1 cellular context compared by ENCODE assay signal in the genomic region with DNA sequence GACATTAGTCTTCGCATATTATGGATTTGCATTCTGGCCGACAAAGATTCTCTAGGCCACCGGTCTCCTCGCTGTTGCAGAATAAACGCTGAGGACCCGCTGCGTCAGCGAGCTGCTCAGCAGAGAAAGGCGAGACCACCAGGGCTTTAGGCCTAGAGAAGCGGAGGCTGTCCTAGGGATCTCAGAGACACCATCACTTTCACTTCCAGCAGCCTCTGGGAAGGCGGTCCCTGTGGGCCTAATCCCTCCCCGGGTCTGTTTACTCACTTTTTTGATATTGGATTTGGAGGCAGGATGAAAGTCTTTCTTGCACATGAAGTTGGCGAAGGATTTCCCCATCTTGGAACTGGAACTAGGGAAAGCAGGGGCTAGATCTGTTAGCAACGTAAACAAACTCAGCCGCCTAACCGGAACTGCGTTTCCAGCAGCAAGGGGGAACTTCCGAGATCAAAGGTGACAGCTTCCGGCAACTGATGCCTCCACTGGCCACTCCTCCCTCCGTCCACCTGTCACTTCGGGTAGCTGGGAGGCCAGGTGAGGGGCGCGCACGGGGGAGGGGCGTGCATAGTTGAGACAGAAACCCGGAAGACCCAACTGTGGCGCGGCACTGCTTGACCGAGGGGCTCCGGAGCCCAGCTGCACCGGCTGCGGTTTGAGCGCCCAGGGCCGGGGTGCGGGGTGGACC.
A peak's percentile ranks its signal among the peaks of the same experiment; 100 is the strongest.
TF ChIP-seq lines count a peak whose summit lies in the region.

A gene with protein sequence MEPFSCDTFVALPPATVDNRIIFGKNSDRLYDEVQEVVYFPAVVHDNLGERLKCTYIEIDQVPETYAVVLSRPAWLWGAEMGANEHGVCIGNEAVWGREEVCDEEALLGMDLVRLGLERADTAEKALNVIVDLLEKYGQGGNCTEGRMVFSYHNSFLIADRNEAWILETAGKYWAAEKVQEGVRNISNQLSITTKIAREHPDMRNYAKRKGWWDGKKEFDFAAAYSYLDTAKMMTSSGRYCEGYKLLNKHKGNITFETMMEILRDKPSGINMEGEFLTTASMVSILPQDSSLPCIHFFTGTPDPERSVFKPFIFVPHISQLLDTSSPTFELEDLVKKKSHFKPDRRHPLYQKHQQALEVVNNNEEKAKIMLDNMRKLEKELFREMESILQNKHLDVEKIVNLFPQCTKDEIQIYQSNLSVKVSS (plus strand): TSS at position 447 of the 685 bp plus-strand sequence. CDS start 2,554 bp downstream, outside the sequence.

TF ChIP-seq in K562, 482 proteins besides CTCF, POLR2A, EP300 and RAD21 (continued from another document and continues in another):
- TF ChIP-seq, protein P1, sequence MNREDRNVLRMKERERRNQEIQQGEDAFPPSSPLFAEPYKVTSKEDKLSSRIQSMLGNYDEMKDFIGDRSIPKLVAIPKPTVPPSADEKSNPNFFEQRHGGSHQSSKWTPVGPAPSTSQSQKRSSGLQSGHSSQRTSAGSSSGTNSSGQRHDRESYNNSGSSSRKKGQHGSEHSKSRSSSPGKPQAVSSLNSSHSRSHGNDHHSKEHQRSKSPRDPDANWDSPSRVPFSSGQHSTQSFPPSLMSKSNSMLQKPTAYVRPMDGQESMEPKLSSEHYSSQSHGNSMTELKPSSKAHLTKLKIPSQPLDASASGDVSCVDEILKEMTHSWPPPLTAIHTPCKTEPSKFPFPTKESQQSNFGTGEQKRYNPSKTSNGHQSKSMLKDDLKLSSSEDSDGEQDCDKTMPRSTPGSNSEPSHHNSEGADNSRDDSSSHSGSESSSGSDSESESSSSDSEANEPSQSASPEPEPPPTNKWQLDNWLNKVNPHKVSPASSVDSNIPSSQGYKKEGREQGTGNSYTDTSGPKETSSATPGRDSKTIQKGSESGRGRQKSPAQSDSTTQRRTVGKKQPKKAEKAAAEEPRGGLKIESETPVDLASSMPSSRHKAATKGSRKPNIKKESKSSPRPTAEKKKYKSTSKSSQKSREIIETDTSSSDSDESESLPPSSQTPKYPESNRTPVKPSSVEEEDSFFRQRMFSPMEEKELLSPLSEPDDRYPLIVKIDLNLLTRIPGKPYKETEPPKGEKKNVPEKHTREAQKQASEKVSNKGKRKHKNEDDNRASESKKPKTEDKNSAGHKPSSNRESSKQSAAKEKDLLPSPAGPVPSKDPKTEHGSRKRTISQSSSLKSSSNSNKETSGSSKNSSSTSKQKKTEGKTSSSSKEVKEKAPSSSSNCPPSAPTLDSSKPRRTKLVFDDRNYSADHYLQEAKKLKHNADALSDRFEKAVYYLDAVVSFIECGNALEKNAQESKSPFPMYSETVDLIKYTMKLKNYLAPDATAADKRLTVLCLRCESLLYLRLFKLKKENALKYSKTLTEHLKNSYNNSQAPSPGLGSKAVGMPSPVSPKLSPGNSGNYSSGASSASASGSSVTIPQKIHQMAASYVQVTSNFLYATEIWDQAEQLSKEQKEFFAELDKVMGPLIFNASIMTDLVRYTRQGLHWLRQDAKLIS (CRISPR knock-in tag; IDR thresholded peaks at IDR 0.05): peak; percentile 63; the same call in 1 of the 2 replicates
- peak; percentile 94 for TF ChIP-seq NR2C2 (CRISPR knock-in tag; IDR thresholded peaks at IDR 0.05)
- peak; percentile 100 for TF ChIP-seq NR2C2 (tag; IDR thresholded peaks at IDR 0.05)
- no peak for TF ChIP-seq BHLHE40 (IDR thresholded peaks at IDR 0.05; ENCODE audit: low read length)
- peak; percentile 62 for TF ChIP-seq HDAC2 (IDR thresholded peaks at IDR 0.05)
- TF ChIP-seq NFRKB (IDR thresholded peaks at IDR 0.05; ENCODE audit: low read depth): peak; percentile 81
- no peak for TF ChIP-seq KDM2B (CRISPR knock-in tag; IDR thresholded peaks at IDR 0.05)
- TF ChIP-seq, protein P2, sequence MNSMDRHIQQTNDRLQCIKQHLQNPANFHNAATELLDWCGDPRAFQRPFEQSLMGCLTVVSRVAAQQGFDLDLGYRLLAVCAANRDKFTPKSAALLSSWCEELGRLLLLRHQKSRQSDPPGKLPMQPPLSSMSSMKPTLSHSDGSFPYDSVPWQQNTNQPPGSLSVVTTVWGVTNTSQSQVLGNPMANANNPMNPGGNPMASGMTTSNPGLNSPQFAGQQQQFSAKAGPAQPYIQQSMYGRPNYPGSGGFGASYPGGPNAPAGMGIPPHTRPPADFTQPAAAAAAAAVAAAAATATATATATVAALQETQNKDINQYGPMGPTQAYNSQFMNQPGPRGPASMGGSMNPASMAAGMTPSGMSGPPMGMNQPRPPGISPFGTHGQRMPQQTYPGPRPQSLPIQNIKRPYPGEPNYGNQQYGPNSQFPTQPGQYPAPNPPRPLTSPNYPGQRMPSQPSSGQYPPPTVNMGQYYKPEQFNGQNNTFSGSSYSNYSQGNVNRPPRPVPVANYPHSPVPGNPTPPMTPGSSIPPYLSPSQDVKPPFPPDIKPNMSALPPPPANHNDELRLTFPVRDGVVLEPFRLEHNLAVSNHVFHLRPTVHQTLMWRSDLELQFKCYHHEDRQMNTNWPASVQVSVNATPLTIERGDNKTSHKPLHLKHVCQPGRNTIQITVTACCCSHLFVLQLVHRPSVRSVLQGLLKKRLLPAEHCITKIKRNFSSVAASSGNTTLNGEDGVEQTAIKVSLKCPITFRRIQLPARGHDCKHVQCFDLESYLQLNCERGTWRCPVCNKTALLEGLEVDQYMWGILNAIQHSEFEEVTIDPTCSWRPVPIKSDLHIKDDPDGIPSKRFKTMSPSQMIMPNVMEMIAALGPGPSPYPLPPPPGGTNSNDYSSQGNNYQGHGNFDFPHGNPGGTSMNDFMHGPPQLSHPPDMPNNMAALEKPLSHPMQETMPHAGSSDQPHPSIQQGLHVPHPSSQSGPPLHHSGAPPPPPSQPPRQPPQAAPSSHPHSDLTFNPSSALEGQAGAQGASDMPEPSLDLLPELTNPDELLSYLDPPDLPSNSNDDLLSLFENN (IDR thresholded peaks at IDR 0.05; ENCODE audit: low read depth in 2 of 2, low read length in 2 of 2): no peak; a peak in 1 of 4 replicates
- no peak for TF ChIP-seq ZNF124 (CRISPR knock-in tag; IDR thresholded peaks at IDR 0.05)
- peak; percentile 1; the same call in 1 of the 2 replicates for TF ChIP-seq CBFA2T3 (IDR thresholded peaks at IDR 0.05)
- TF ChIP-seq NCOA1 (IDR thresholded peaks at IDR 0.05; ENCODE audit: low read depth): peak; percentile 78
- TF ChIP-seq, protein P3, sequence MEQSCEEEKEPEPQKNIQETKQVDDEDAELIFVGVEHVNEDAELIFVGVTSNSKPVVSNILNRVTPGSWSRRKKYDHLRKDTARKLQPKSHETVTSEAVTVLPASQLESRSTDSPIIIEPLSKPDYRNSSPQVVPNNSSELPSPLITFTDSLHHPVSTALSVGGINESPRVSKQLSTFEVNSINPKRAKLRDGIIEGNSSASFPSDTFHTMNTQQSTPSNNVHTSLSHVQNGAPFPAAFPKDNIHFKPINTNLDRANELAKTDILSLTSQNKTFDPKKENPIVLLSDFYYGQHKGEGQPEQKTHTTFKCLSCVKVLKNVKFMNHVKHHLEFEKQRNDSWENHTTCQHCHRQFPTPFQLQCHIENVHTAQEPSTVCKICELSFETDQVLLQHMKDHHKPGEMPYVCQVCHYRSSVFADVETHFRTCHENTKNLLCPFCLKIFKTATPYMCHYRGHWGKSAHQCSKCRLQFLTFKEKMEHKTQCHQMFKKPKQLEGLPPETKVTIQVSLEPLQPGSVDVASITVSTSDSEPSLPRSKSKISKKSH (CRISPR knock-in tag; IDR thresholded peaks at IDR 0.05): no peak
- TF ChIP-seq KAT7 (CRISPR knock-in tag; IDR thresholded peaks at IDR 0.05; ENCODE audit: borderline replicate concordance): peak; percentile 96
- no peak for TF ChIP-seq ZNF121 (CRISPR knock-in tag; conservative IDR thresholded peaks at IDR 0.05)
- no peak for TF ChIP-seq NFYB (IDR thresholded peaks at IDR 0.05; ENCODE audit: extremely low read depth, insufficient read length)
- peak; percentile 67 for TF ChIP-seq SPI1 (IDR thresholded peaks at IDR 0.05; ENCODE audit: borderline replicate concordance, low read depth, low read length)
- TF ChIP-seq E2F3 (CRISPR knock-in tag; IDR thresholded peaks at IDR 0.05): no peak
- TF ChIP-seq DDX20 (tag; IDR thresholded peaks at IDR 0.05; ENCODE audit: low read depth): no peak
- TF ChIP-seq, protein P4, sequence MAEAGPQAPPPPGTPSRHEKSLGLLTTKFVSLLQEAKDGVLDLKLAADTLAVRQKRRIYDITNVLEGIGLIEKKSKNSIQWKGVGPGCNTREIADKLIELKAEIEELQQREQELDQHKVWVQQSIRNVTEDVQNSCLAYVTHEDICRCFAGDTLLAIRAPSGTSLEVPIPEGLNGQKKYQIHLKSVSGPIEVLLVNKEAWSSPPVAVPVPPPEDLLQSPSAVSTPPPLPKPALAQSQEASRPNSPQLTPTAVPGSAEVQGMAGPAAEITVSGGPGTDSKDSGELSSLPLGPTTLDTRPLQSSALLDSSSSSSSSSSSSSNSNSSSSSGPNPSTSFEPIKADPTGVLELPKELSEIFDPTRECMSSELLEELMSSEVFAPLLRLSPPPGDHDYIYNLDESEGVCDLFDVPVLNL (CRISPR knock-in tag; IDR thresholded peaks at IDR 0.05; ENCODE audit: low read depth): no peak
- TF ChIP-seq BACH1 (tag; IDR thresholded peaks at IDR 0.05): no peak
- TF ChIP-seq EP400 (IDR thresholded peaks at IDR 0.05): peak; percentile 91
- no peak for TF ChIP-seq TEAD2 (tag; IDR thresholded peaks at IDR 0.05)
- no peak for TF ChIP-seq ETS2 (tag; IDR thresholded peaks at IDR 0.05; ENCODE audit: borderline replicate concordance, poor library complexity, severe bottlenecking)
- peak; percentile 18 for TF ChIP-seq DACH1 (IDR thresholded peaks at IDR 0.05; ENCODE audit: partially characterized antibody)
- TF ChIP-seq ZNF785 (CRISPR knock-in tag; IDR thresholded peaks at IDR 0.05): no peak
- TF ChIP-seq TARDBP (IDR thresholded peaks at IDR 0.05): peak; percentile 34; the same call in 1 of the 2 replicates
- TF ChIP-seq CBX2 (IDR thresholded peaks at IDR 0.05; ENCODE audit: insufficient read depth, low read length, poor library complexity, severe bottlenecking): no peak
- TF ChIP-seq SMAD1 (IDR thresholded peaks at IDR 0.05; ENCODE audit: low read depth, low read length, partially characterized antibody): peak; percentile 3
- TF ChIP-seq ETV5 (CRISPR knock-in tag; IDR thresholded peaks at IDR 0.05; ENCODE audit: low read depth): peak; percentile 82; the same call in 1 of the 2 replicates
- peak; percentile 98 for TF ChIP-seq NR2C1 (IDR thresholded peaks at IDR 0.05)
- TF ChIP-seq NR2C1 (tag; IDR thresholded peaks at IDR 0.05): peak; percentile 99
- TF ChIP-seq, protein P5, sequence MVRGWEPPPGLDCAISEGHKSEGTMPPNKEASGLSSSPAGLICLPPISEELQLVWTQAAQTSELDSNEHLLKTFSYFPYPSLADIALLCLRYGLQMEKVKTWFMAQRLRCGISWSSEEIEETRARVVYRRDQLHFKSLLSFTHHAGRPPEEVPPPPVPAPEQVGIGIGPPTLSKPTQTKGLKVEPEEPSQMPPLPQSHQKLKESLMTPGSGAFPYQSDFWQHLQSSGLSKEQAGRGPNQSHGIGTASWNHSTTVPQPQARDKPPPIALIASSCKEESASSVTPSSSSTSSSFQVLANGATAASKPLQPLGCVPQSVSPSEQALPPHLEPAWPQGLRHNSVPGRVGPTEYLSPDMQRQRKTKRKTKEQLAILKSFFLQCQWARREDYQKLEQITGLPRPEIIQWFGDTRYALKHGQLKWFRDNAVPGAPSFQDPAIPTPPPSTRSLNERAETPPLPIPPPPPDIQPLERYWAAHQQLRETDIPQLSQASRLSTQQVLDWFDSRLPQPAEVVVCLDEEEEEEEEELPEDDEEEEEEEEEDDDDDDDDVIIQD (CRISPR knock-in tag; IDR thresholded peaks at IDR 0.05): no peak
- TF ChIP-seq SMARCE1 (IDR thresholded peaks at IDR 0.05): peak; percentile 15; the same call in 1 of the 2 replicates
- TF ChIP-seq CEBPB (tag; IDR thresholded peaks at IDR 0.05): no peak; the same call in 1 of the 2 replicates
- TF ChIP-seq ELF4 (CRISPR knock-in tag; IDR thresholded peaks at IDR 0.05): 0 out of 2 replicates have a peak, but pooled peaks have one; percentile 27
- TF ChIP-seq ESRRA (IDR thresholded peaks at IDR 0.05; ENCODE audit: borderline replicate concordance, low read depth): peak; percentile 62; the same call in 1 of the 2 replicates
- peak; percentile 64; the same call in 1 of the 2 replicates for TF ChIP-seq MTA3 (IDR thresholded peaks at IDR 0.05; ENCODE audit: borderline replicate concordance)
- no peak for TF ChIP-seq ZNF589 (CRISPR knock-in tag; IDR thresholded peaks at IDR 0.05; ENCODE audit: low read depth)
- TF ChIP-seq ZNF23 (CRISPR knock-in tag; IDR thresholded peaks at IDR 0.05): no peak
- TF ChIP-seq, protein P6, sequence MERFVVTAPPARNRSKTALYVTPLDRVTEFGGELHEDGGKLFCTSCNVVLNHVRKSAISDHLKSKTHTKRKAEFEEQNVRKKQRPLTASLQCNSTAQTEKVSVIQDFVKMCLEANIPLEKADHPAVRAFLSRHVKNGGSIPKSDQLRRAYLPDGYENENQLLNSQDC (CRISPR knock-in tag; IDR thresholded peaks at IDR 0.05): no peak
- TF ChIP-seq POLR2G (IDR thresholded peaks at IDR 0.05; ENCODE audit: low read depth, low read length): peak; percentile 79
- no peak for TF ChIP-seq ZNF408 (CRISPR knock-in tag; IDR thresholded peaks at IDR 0.05; ENCODE audit: low read depth)
- no peak for TF ChIP-seq ZNF75A (CRISPR knock-in tag; IDR thresholded peaks at IDR 0.05)
- TF ChIP-seq, protein P7, sequence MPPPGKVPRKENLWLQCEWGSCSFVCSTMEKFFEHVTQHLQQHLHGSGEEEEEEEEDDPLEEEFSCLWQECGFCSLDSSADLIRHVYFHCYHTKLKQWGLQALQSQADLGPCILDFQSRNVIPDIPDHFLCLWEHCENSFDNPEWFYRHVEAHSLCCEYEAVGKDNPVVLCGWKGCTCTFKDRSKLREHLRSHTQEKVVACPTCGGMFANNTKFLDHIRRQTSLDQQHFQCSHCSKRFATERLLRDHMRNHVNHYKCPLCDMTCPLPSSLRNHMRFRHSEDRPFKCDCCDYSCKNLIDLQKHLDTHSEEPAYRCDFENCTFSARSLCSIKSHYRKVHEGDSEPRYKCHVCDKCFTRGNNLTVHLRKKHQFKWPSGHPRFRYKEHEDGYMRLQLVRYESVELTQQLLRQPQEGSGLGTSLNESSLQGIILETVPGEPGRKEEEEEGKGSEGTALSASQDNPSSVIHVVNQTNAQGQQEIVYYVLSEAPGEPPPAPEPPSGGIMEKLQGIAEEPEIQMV (tag; conservative IDR thresholded peaks at IDR 0.05; ENCODE audit: low read depth): no peak
- no peak for TF ChIP-seq ZNF311 (CRISPR knock-in tag; IDR thresholded peaks at IDR 0.05)
- TF ChIP-seq, protein P8, sequence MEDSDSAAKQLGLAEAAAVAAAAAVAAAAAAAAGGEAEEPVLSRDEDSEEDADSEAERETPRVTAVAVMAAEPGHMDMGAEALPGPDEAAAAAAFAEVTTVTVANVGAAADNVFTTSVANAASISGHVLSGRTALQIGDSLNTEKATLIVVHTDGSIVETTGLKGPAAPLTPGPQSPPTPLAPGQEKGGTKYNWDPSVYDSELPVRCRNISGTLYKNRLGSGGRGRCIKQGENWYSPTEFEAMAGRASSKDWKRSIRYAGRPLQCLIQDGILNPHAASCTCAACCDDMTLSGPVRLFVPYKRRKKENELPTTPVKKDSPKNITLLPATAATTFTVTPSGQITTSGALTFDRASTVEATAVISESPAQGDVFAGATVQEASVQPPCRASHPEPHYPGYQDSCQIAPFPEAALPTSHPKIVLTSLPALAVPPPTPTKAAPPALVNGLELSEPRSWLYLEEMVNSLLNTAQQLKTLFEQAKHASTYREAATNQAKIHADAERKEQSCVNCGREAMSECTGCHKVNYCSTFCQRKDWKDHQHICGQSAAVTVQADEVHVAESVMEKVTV (CRISPR knock-in tag; IDR thresholded peaks at IDR 0.05): no peak
- no peak for TF ChIP-seq ZNF780A (CRISPR knock-in tag; IDR thresholded peaks at IDR 0.05)
- TF ChIP-seq ZFX (CRISPR knock-in tag; IDR thresholded peaks at IDR 0.05): peak; percentile 95
- TF ChIP-seq HCFC1 (IDR thresholded peaks at IDR 0.05; ENCODE audit: low read depth, low read length): peak; percentile 72
- TF ChIP-seq RBM15 (IDR thresholded peaks at IDR 0.05; ENCODE audit: insufficient read depth, low read length): no peak
